Comparison of ENCODE assay signal across 28 cellular contexts in genomic region chr1:182766050-182766449, GRCh38.
"Had no signal": no experiment of that assay in that cellular context is flagged by ENCODE, and none has a peak within 500 bp of the region (broad histone marks: within the 10 kb centered on the region; RNA-seq: fewer than 3 reads in every experiment).

No MANE protein-coding gene starts in this region.

- H3K27ac ChIP-seq: stomach, suprapubic skin, testis, thoracic aorta, thyroid gland, tibial artery, tibial nerve, transverse colon, upper lobe of left lung, upper lobe of right lung, uterus, vagina had no signal

- H3K9me3 Mint-ChIP-seq: type B pancreatic cell had no signal

- H3K4me1 Mint-ChIP-seq: stimulated activated effector memory CD8-positive, alpha-beta T cell treated with anti-CD3 and anti-CD28 coated beads, Interleukin-12 subunit alpha, Interleukin-12 subunit beta, amount 100 ng/mL, for 72 hours had no signal

- H3K4me3 Mint-ChIP-seq: stimulated activated effector memory CD8-positive, alpha-beta T cell treated with anti-CD3 and anti-CD28 coated beads, Interleukin-12 subunit alpha, Interleukin-12 subunit beta, amount 100 ng/mL, for 72 hours; stimulated activated memory B cell treated with anti-CD40 and anti-IgM and Interleukin-4, amounts not matched to agents 10 μg/mL and 1 μg/mL and 100 μg/mL, for 72 hours; stimulated activated naive B cell treated with anti-CD40 and anti-IgM and Interleukin-4, amounts not matched to agents 10 μg/mL and 1 μg/mL and 100 μg/mL, for 72 hours; stimulated activated naive CD8-positive, alpha-beta T cell treated with anti-CD3 and anti-CD28 coated beads, Interleukin-15, amount 100 ng/mL, for 72 hours; stimulated activated naive CD8-positive, alpha-beta T cell treated with anti-CD3 and anti-CD28 coated beads, Interleukin-15, Interleukin-2, amounts not matched to agents 100 ng/mL and 50 ng/mL, for 24 hours; type B pancreatic cell had no signal

- DNase-seq: stimulated activated CD4-positive, alpha-beta T cell treated with anti-CD3 and anti-CD28 coated beads, Interleukin-2, amount 100 ng/mL, for 48 hours; stimulated activated CD4-positive, alpha-beta T cell treated with anti-CD3 and anti-CD28 coated beads, Interleukin-4, amount 100 ng/mL, for 1 hour; stimulated activated CD4-positive, alpha-beta T cell treated with anti-CD3 and anti-CD28 coated beads, Interleukin-4, amount 100 ng/mL, for 24 hours; stimulated activated CD4-positive, alpha-beta T cell treated with anti-CD3 and anti-CD28 coated beads, Interleukin-4, amount 100 ng/mL, for 4 hours; stimulated activated CD8-positive, alpha-beta memory T cell treated with anti-CD3 and anti-CD28 coated beads, Interleukin-4, amount 100 ng/mL, for 48 hours; stimulated activated naive B cell treated with anti-CD40 and anti-IgM and Interleukin-4, amounts not matched to agents 10 μg/mL and 1 μg/mL and 100 μg/mL, for 72 hours; stimulated activated naive CD4-positive, alpha-beta T cell; stimulated activated naive CD4-positive, alpha-beta T cell treated with Interleukin-2 at 50 U/mL for 16 hours; stimulated activated naive CD8-positive, alpha-beta T cell treated with anti-CD3 and anti-CD28 coated beads, Interleukin-15, amount 100 ng/mL, for 72 hours; stimulated activated naive CD8-positive, alpha-beta T cell treated with anti-CD3 and anti-CD28 coated beads, Interleukin-15, Interleukin-2, amounts not matched to agents 100 U/mL and 50 U/mL, for 24 hours; stomach; substantia nigra; testis; thyroid gland; tibial artery; transverse colon; upper lobe of left lung; upper lobe of right lung; uterus had no signal

- H3K9me3 ChIP-seq: suprapubic skin, testis, thyroid gland, tibial artery, transverse colon, upper lobe of left lung, upper lobe of right lung, uterus, vagina had no signal

- H3K27ac Mint-ChIP-seq: stimulated activated effector memory CD8-positive, alpha-beta T cell treated with anti-CD3 and anti-CD28 coated beads, Interleukin-12 subunit alpha, Interleukin-12 subunit beta, amount 100 ng/mL, for 72 hours; stimulated activated memory B cell treated with anti-CD40 and anti-IgM and Interleukin-4, amounts not matched to agents 10 μg/mL and 1 μg/mL and 100 μg/mL, for 72 hours; stimulated activated naive B cell treated with anti-CD40 and anti-IgM and Interleukin-4, amounts not matched to agents 10 μg/mL and 1 μg/mL and 100 μg/mL, for 72 hours; stimulated activated naive CD8-positive, alpha-beta T cell treated with anti-CD3 and anti-CD28 coated beads, Interleukin-15, Interleukin-2, amounts not matched to agents 100 ng/mL and 50 ng/mL, for 24 hours; type B pancreatic cell had no signal

- H3K36me3 Mint-ChIP-seq: stimulated activated effector memory CD8-positive, alpha-beta T cell treated with anti-CD3 and anti-CD28 coated beads, Interleukin-12 subunit alpha, Interleukin-12 subunit beta, amount 100 ng/mL, for 72 hours had no signal

- H3K4me3 ChIP-seq: stomach, suprapubic skin, testis, thoracic aorta, thyroid gland, tibial artery, tibial nerve, transverse colon, upper lobe of left lung, upper lobe of right lung, uterus, vagina had no signal

- H3K4me1 ChIP-seq: testis, transverse colon, upper lobe of left lung, upper lobe of right lung, uterus had no signal

- H3K27me3 ChIP-seq: stomach, suprapubic skin, testis, thyroid gland, tibial artery, tibial nerve, transverse colon, upper lobe of left lung, upper lobe of right lung, uterus, vagina had no signal

- FAIRE-seq: urothelium cell line had no signal

- H3K36me3 ChIP-seq: stomach, suprapubic skin, thoracic aorta, thyroid gland, tibial artery, tibial nerve, transverse colon, upper lobe of left lung, upper lobe of right lung, uterus, vagina had no signal

- ATAC-seq: stimulated activated effector memory CD8-positive, alpha-beta T cell treated with anti-CD3 and anti-CD28 coated beads, Interleukin-12 subunit alpha, Interleukin-12 subunit beta, amount 100 ng/mL, for 72 hours; stimulated activated memory B cell treated with anti-CD40 and anti-IgM and Interleukin-4, amounts not matched to agents 10 μg/mL and 1 μg/mL and 100 μg/mL, for 72 hours; stimulated activated naive B cell treated with anti-CD40 and anti-IgM and Interleukin-4, amounts not matched to agents 10 μg/mL and 1 μg/mL and 100 μg/mL, for 72 hours; stimulated activated naive CD8-positive, alpha-beta T cell treated with anti-CD3 and anti-CD28 coated beads, Interleukin-15, amount 100 ng/mL, for 72 hours; stimulated activated naive CD8-positive, alpha-beta T cell treated with anti-CD3 and anti-CD28 coated beads, Interleukin-15, Interleukin-2, amounts not matched to agents 100 U/mL and 50 U/mL, for 24 hours; upper lobe of right lung had no signal
